In the genomic region with DNA sequence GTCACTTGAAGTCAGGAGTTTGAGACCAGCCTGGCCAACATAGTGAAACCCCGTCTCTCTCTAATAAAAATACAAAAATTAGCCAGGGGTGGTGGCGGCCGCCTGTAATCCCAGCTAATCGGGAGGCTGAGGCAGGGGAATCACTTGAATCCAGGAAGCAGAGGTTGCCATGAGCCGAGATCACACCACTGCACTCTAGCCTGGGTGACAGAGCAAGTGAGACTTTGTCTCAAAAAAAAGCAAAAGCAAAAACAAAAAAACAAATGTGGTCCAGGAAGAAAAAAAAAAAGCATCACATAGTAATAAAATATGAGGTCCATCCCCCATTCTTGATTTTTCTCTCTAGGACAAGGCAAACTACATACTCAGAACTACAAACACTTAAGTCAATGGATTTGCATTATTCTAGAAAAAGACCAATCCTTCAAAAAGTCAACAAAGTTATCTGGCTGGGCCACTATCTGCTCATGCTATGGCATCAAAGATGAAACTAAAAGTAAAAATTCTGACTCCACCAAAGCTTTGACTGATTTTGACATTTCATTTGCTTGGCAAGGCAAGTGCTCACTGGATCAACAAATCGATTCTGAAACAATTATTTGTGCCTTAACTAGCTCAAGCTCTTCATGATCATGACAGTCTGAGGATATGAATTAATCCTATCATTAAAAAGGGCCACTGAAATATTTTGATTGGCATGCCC, we compare ENCODE assay signal across 15 cellular contexts. TPM values are rescaled to one million over a fixed set of nuclear protein-coding genes. Genes with fewer than 3 reads are reported as not detected.
DNase-seq lines count a peak whose midpoint lies in the region; ATAC-seq and TF ChIP-seq lines count a peak whose summit lies in the region.
"Had no signal": no experiment of that assay in that cellular context is flagged by ENCODE, and none has a peak within 500 bp of the region (broad histone marks: within the 10 kb centered on the region; RNA-seq: fewer than 3 reads in every experiment).

No MANE protein-coding gene starts in this region.

- no peak for DNase-seq in activated naive CD4-positive, alpha-beta T cell treated with Interleukin-2 at 50 U/mL for 16 hours
- DNase-seq in GM23338 (ENCODE audit: low spot score): no peak
- no peak for DNase-seq in WTC11 (ENCODE audit: low spot score)
- peak in 1 of 2 donors; percentile 41 for DNase-seq in stimulated activated effector memory CD8-positive, alpha-beta T cell treated with anti-CD3 and anti-CD28 coated beads, Interleukin-12 subunit alpha, Interleukin-12 subunit beta, amount 100 ng/mL, for 72 hours (ENCODE audit: low spot score in 2 of 2)
- no peak for DNase-seq in hypothalamus (lab: John Stamatoyannopoulos, UW)
- no peak for DNase-seq in stimulated activated naive CD4-positive, alpha-beta T cell treated with Interleukin-2 at 50 U/mL for 16 hours (lab: John Stamatoyannopoulos, UW)
- no peak for DNase-seq in NCI-H510A treated with DMSO at 0.1 percent for 48 hours (lab: John Stamatoyannopoulos, UW)
- DNase-seq: DMS 273 treated with DMSO at 0.1 percent for 48 hours; left cardiac atrium; NCI-H2029 treated with DMSO at 0.1 percent for 48 hours; retina; stimulated activated naive B cell treated with anti-CD40 and anti-IgM and Interleukin-4, amounts not matched to agents 10 μg/mL and 1 μg/mL and 100 μg/mL, for 72 hours had no signal

- H3K79me2 ChIP-seq in GM23338 (replicated peaks; ENCODE audit: insufficient read depth): peaks cover 8% of the 10 kb centered on the region

- H3K9me3 Mint-ChIP-seq in activated naive CD4-positive, alpha-beta T cell treated with anti-CD3 and anti-CD28 coated beads, Interleukin-2, amount 50 U/mL, for 24 hours: no peaks in the 10 kb centered on the region
- H3K9me3 Mint-ChIP-seq in GM23338 (no peaks in the 10 kb centered on the region), WTC11 (0 out of 2 replicates have a peak, but pooled peaks cover 4% of the 10 kb centered on the region)
- H3K9me3 Mint-ChIP-seq in stimulated activated effector memory CD8-positive, alpha-beta T cell treated with anti-CD3 and anti-CD28 coated beads, Interleukin-12 subunit alpha, Interleukin-12 subunit beta, amount 100 ng/mL, for 72 hours: no peaks in the 10 kb centered on the region

- peaks cover 49% of the 10 kb centered on the region for H3K4me1 ChIP-seq in GM23338 (ENCODE audit: insufficient read depth)
- H3K4me1 ChIP-seq: SJSA1 had no signal

- H2AFZ ChIP-seq in GM23338: no peak overlapping the region

- POLR2A ChIA-PET in WTC11 (lab: Charles Lee): interaction anchor here (0.8 to 1.1 kb wide), 2 partner anchors 9 to 372 kb away, joined by 3 read pairs; no protein-coding TSS in a partner anchor

- H3K27me3 Mint-ChIP-seq in activated naive CD4-positive, alpha-beta T cell treated with anti-CD3 and anti-CD28 coated beads, Interleukin-2, amount 50 U/mL, for 24 hours: no peaks in the 10 kb centered on the region
- H3K27me3 Mint-ChIP-seq in GM23338 (ENCODE audit: insufficient read depth, low read depth, poor library complexity): peaks cover 7% of the 10 kb centered on the region
- no peaks in the 10 kb centered on the region for H3K27me3 Mint-ChIP-seq in WTC11 (ENCODE audit: low read depth)
- H3K27me3 Mint-ChIP-seq: stimulated activated naive B cell treated with anti-CD40 and anti-IgM and Interleukin-4, amounts not matched to agents 10 μg/mL and 1 μg/mL and 100 μg/mL, for 72 hours had no signal

- no peak overlapping the region for H3K4me3 Mint-ChIP-seq in activated naive CD4-positive, alpha-beta T cell treated with anti-CD3 and anti-CD28 coated beads, Interleukin-2, amount 50 U/mL, for 24 hours
- H3K4me3 Mint-ChIP-seq in GM23338 (no peak overlapping the region), WTC11 (no peak overlapping the region)
- H3K4me3 Mint-ChIP-seq in stimulated activated effector memory CD8-positive, alpha-beta T cell treated with anti-CD3 and anti-CD28 coated beads, Interleukin-12 subunit alpha, Interleukin-12 subunit beta, amount 100 ng/mL, for 72 hours: peak overlapping the region; percentile 65

- no peaks in the 10 kb centered on the region for H3K27me3 ChIP-seq in GM23338 (ENCODE audit: insufficient read depth)
- H3K27me3 ChIP-seq: SJSA1 had no signal

- peak overlapping the region; percentile 98 for H3K27ac Mint-ChIP-seq in activated naive CD4-positive, alpha-beta T cell treated with anti-CD3 and anti-CD28 coated beads, Interleukin-2, amount 50 U/mL, for 24 hours
- H3K27ac Mint-ChIP-seq in GM23338: peak overlapping the region; percentile 90; the same call in 1 of the 2 replicates
- peak overlapping the region; percentile 88 for H3K27ac Mint-ChIP-seq in WTC11
- H3K27ac Mint-ChIP-seq in stimulated activated effector memory CD8-positive, alpha-beta T cell treated with anti-CD3 and anti-CD28 coated beads, Interleukin-12 subunit alpha, Interleukin-12 subunit beta, amount 100 ng/mL, for 72 hours: peak overlapping the region; percentile 85

- H3K27ac ChIP-seq in GM23338 (ENCODE audit: low read depth): peak overlapping the region; percentile 82
- H3K27ac ChIP-seq: SJSA1, VCaP had no signal

- TF ChIP-seq CTCF in GM23338 (conservative IDR thresholded peaks at IDR 0.05; ENCODE audit: low read depth in 2 of 2) (no peak), WTC11 (IDR thresholded peaks at IDR 0.05) (no peak)

- 0 out of 2 replicates have a peak, but pooled peaks cover 3% of the 10 kb centered on the region for H3K9me2 ChIP-seq in GM23338 (ENCODE audit: insufficient read depth)

- H3K4me3 ChIP-seq in GM23338: no peak overlapping the region
- H3K4me3 ChIP-seq: SJSA1 had no signal

- H3K4me1 Mint-ChIP-seq in activated naive CD4-positive, alpha-beta T cell treated with anti-CD3 and anti-CD28 coated beads, Interleukin-2, amount 50 U/mL, for 24 hours: peaks cover 61% of the 10 kb centered on the region
- H3K4me1 Mint-ChIP-seq in GM23338 (peaks cover 81% of the 10 kb centered on the region), WTC11 (peaks cover 85% of the 10 kb centered on the region)
- peaks cover 56% of the 10 kb centered on the region for H3K4me1 Mint-ChIP-seq in stimulated activated effector memory CD8-positive, alpha-beta T cell treated with anti-CD3 and anti-CD28 coated beads, Interleukin-12 subunit alpha, Interleukin-12 subunit beta, amount 100 ng/mL, for 72 hours

- CTCF ChIA-PET in WTC11 (lab: Charles Lee): interaction anchor here (1.4 to 2.6 kb wide), 2 partner anchors 9 to 33 kb away, joined by 4 to 7 read pairs; no protein-coding TSS in a partner anchor

- ATAC-seq in GM23338: no peak
- ATAC-seq in WTC11: no peak
- peak; percentile 31 for ATAC-seq in stimulated activated effector memory CD8-positive, alpha-beta T cell treated with anti-CD3 and anti-CD28 coated beads, Interleukin-12 subunit alpha, Interleukin-12 subunit beta, amount 100 ng/mL, for 72 hours
- ATAC-seq: left cardiac atrium; stimulated activated naive B cell treated with anti-CD40 and anti-IgM and Interleukin-4, amounts not matched to agents 10 μg/mL and 1 μg/mL and 100 μg/mL, for 72 hours had no signal

- H3K36me3 Mint-ChIP-seq in activated naive CD4-positive, alpha-beta T cell treated with anti-CD3 and anti-CD28 coated beads, Interleukin-2, amount 50 U/mL, for 24 hours: peaks cover 6% of the 10 kb centered on the region
- H3K36me3 Mint-ChIP-seq in GM23338 (ENCODE audit: low read depth) (peaks cover 9% of the 10 kb centered on the region; the same call in 2 of the 3 replicates), WTC11 (peaks cover 5% of the 10 kb centered on the region)
- H3K36me3 Mint-ChIP-seq in stimulated activated effector memory CD8-positive, alpha-beta T cell treated with anti-CD3 and anti-CD28 coated beads, Interleukin-12 subunit alpha, Interleukin-12 subunit beta, amount 100 ng/mL, for 72 hours: peaks cover 24% of the 10 kb centered on the region

- H3K4me2 ChIP-seq in GM23338: no peak overlapping the region

- no peaks in the 10 kb centered on the region for H4K20me1 ChIP-seq in GM23338 (replicated peaks; ENCODE audit: insufficient read depth)

- H3K36me3 ChIP-seq in GM23338 (ENCODE audit: insufficient read depth): no peaks in the 10 kb centered on the region

- H3F3A ChIP-seq in GM23338 (replicated peaks; ENCODE audit: low read depth): no peaks in the 10 kb centered on the region

TF ChIP-seq in GM23338, 12 proteins besides CTCF, POLR2A, EP300 and RAD21 (continues in another document):
- no peak for TF ChIP-seq JUNB (IDR thresholded peaks at IDR 0.05; ENCODE audit: unreplicated experiment)
- TF ChIP-seq POLR2AphosphoS5 (IDR thresholded peaks at IDR 0.05; ENCODE audit: low read depth): no peak
- TF ChIP-seq STAT1 (IDR thresholded peaks at IDR 0.05; ENCODE audit: unreplicated experiment): no peak
- no peak for TF ChIP-seq NANOG (IDR thresholded peaks at IDR 0.05; ENCODE audit: borderline replicate concordance)
- TF ChIP-seq ZNF331 (CRISPR knock-in tag; IDR thresholded peaks at IDR 0.05; ENCODE audit: low read depth): no peak

TF ChIP-seq in WTC11, 78 proteins besides CTCF, POLR2A, EP300 and RAD21 (continues in another document):
- no peak for TF ChIP-seq PRRX2 (CRISPR knock-in tag; IDR thresholded peaks at IDR 0.05)
- no peak for TF ChIP-seq IRF2 (CRISPR knock-in tag; IDR thresholded peaks at IDR 0.05; ENCODE audit: borderline replicate concordance, low read depth)
- TF ChIP-seq, protein P1, sequence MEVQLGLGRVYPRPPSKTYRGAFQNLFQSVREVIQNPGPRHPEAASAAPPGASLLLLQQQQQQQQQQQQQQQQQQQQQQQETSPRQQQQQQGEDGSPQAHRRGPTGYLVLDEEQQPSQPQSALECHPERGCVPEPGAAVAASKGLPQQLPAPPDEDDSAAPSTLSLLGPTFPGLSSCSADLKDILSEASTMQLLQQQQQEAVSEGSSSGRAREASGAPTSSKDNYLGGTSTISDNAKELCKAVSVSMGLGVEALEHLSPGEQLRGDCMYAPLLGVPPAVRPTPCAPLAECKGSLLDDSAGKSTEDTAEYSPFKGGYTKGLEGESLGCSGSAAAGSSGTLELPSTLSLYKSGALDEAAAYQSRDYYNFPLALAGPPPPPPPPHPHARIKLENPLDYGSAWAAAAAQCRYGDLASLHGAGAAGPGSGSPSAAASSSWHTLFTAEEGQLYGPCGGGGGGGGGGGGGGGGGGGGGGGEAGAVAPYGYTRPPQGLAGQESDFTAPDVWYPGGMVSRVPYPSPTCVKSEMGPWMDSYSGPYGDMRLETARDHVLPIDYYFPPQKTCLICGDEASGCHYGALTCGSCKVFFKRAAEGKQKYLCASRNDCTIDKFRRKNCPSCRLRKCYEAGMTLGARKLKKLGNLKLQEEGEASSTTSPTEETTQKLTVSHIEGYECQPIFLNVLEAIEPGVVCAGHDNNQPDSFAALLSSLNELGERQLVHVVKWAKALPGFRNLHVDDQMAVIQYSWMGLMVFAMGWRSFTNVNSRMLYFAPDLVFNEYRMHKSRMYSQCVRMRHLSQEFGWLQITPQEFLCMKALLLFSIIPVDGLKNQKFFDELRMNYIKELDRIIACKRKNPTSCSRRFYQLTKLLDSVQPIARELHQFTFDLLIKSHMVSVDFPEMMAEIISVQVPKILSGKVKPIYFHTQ (CRISPR knock-in tag; IDR thresholded peaks at IDR 0.05): no peak
- no peak for TF ChIP-seq ZNF263 (CRISPR knock-in tag; IDR thresholded peaks at IDR 0.05; ENCODE audit: low read depth)

RNA-seq across cellular contexts. Expression of a gene that starts 28.4 kb away (rescaled TPM):
- 109 and 118 TPM in 2 replicates for total RNA-seq in GM23338 (2014; rRNA removed; shearing (Covaris generic))
- polyA plus RNA-seq in GM23338 (2016; fragmentation: Nextera tagmentation; extraction: Ambion mirVana): 28.8 and 30.9 TPM in 2 replicates
- total RNA-seq in WTC11 (2021): 70.4 to 79.4 TPM (median 73.9 TPM) in 3 replicates
